ENCODE assay signal across 1 cellular context in genomic region chr7:20350996-20351692, GRCh38.
A peak's percentile ranks its signal among the peaks of the same experiment; 100 is the strongest.
TF ChIP-seq lines count a peak whose summit lies in the region.

No MANE protein-coding gene starts in this region.

TF ChIP-seq in IMR-90, 13 proteins besides CTCF, POLR2A, EP300 and RAD21 (continued from another document):
- TF ChIP-seq, protein P1, sequence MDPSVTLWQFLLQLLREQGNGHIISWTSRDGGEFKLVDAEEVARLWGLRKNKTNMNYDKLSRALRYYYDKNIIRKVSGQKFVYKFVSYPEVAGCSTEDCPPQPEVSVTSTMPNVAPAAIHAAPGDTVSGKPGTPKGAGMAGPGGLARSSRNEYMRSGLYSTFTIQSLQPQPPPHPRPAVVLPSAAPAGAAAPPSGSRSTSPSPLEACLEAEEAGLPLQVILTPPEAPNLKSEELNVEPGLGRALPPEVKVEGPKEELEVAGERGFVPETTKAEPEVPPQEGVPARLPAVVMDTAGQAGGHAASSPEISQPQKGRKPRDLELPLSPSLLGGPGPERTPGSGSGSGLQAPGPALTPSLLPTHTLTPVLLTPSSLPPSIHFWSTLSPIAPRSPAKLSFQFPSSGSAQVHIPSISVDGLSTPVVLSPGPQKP (IDR thresholded peaks at IDR 0.05; ENCODE audit: borderline replicate concordance, low read depth, low read length): no peak
- no peak for TF ChIP-seq RCOR1 (IDR thresholded peaks at IDR 0.05; ENCODE audit: insufficient replicate concordance, low read length)
- TF ChIP-seq NFE2L2 (IDR thresholded peaks at IDR 0.05; ENCODE audit: low read depth, low read length): peak; percentile 81
- TF ChIP-seq MAFK (IDR thresholded peaks at IDR 0.05; ENCODE audit: low read depth, low read length): peak; percentile 100
